13 cellular contexts compared by ENCODE assay signal in the genomic region with DNA sequence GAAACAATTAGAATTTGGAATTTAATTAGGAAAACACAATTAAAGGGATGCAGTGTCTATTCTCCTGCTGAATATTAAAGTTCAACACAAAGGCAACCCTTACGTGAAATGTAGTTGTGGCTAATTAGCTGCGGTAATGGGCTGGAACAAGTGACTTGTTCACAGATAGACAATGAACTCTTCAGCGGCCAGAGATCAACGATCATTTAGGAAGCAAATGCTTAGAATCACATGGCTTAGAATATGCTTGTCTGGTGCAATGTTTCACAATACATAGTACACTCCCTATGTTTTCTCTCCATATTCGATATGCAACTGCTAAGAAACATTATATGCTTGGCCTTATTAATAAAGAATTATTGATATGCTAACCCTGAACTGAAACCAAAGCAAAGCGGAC. TPM values are rescaled to one million over a fixed set of nuclear protein-coding genes. Genes with fewer than 3 reads are reported as not detected.
"Had no signal": no experiment of that assay in that cellular context is flagged by ENCODE, and none has a peak within 500 bp of the region (broad histone marks: within the 10 kb centered on the region; RNA-seq: fewer than 3 reads in every experiment).

No MANE protein-coding gene starts in this region.

- H3K27me3 ChIP-seq: suprapubic skin, uterus had no signal

- H3K4me1 ChIP-seq: transverse colon, uterus had no signal

- DNase-seq: activated CD4-positive, alpha-beta memory T cell treated with anti-CD3 and anti-CD28 coated beads for 36 hours; activated CD4-positive, alpha-beta T cell treated with anti-CD3 and anti-CD28 coated beads for 36 hours; activated CD8-positive, alpha-beta memory T cell treated with anti-CD3 and anti-CD28 coated beads, Interleukin-2, amount 10 ng/mL, durations not matched to agents 7 days and 5 days; anterior cingulate cortex; caudate nucleus; dorsolateral prefrontal cortex; left ventricle myocardium inferior; naive B cell; transverse colon; uterus had no signal

- H3K27ac ChIP-seq: dorsolateral prefrontal cortex, epithelial cell of prostate, left ventricle myocardium inferior, suprapubic skin, transverse colon, uterus had no signal

- H3K9me3 ChIP-seq: left ventricle myocardium inferior, suprapubic skin, transverse colon, uterus had no signal

- H3K36me3 ChIP-seq: left ventricle myocardium inferior, suprapubic skin, transverse colon, uterus had no signal

- H3K4me3 ChIP-seq: left ventricle myocardium inferior, suprapubic skin, transverse colon, uterus had no signal

- ATAC-seq: activated CD4-positive, alpha-beta T cell treated with anti-CD3 and anti-CD28 coated beads for 36 hours; activated CD8-positive, alpha-beta memory T cell treated with anti-CD3 and anti-CD28 coated beads, Interleukin-2, amount 10 ng/mL, durations not matched to agents 7 days and 5 days had no signal

RNA-seq across cellular contexts. Expression of a gene that starts 25.8 kb away (rescaled TPM):
- total RNA-seq: activated CD4-positive, alpha-beta memory T cell treated with anti-CD3 and anti-CD28 coated beads for 36 hours; activated CD8-positive, alpha-beta memory T cell treated with anti-CD3 and anti-CD28 coated beads, Interleukin-2, amount 10 ng/mL, durations not matched to agents 7 days and 5 days; T-helper 2 cell treated with Interferon-gamma antibody and Interleukin-4, amounts not matched to agents 100 ng/mL and 5 ng/mL, for 36 hours had no signal
